15 cellular contexts compared by ENCODE assay signal in genomic region chr3:172148269-172148668, GRCh38.
DNase-seq lines count a peak whose midpoint lies in the region; ATAC-seq and TF ChIP-seq lines count a peak whose summit lies in the region.
"Had no signal": no experiment of that assay in that cellular context is flagged by ENCODE, and none has a peak within 500 bp of the region (broad histone marks: within the 10 kb centered on the region; RNA-seq: fewer than 3 reads in every experiment).

No MANE protein-coding gene starts in this region.

- POLR2A ChIA-PET in PC-9 (lab: Charles Lee; ENCODE audit: unreplicated experiment) = no interaction called here

- BruUV-seq in PC-9 (replicated peaks; lab: Mats Ljungman, UMichigan) = no TSS peak

- peaks cover 61% of the 10 kb centered on the region for H3K36me3 ChIP-seq in PC-9 (ENCODE audit: low read depth)
- H3K36me3 ChIP-seq in stomach = no peaks in the 10 kb centered on the region
- H3K36me3 ChIP-seq: gastroesophageal sphincter, upper lobe of right lung had no signal

- peaks cover 17% of the 10 kb centered on the region for H3K9me3 ChIP-seq in PC-9 (ENCODE audit: insufficient read depth, low read depth)
- H3K9me3 ChIP-seq in stomach = no peaks in the 10 kb centered on the region
- H3K9me3 ChIP-seq: gastroesophageal sphincter, upper lobe of right lung had no signal

- H3F3A ChIP-seq in PC-9 (ENCODE audit: insufficient read depth, low read depth) = peaks cover 89% of the 10 kb centered on the region

- WGBS in stomach, 5 donors = 70 to 88% (median 85%) methylated on average over 3 of the region's 3 CpGs

- H3K79me2 ChIP-seq in PC-9 (ENCODE audit: low read depth) = peaks cover 97% of the 10 kb centered on the region

- no peak overlapping the region for H3K4me3 Mint-ChIP-seq in activated T-cell treated with anti-CD3 and anti-CD28 coated beads, Interleukin-2, amount 50 U/mL, for 24 hours
- H3K4me3 Mint-ChIP-seq: activated naive CD8-positive, alpha-beta T cell had no signal

- intact Hi-C loops in PC-9 (cut with micrococcal nuclease; ENCODE audit: unreplicated experiment) (no loop called here), stomach (cut with DNase I; ENCODE audit: low total_unique reads) (no loop called here)

- no peak for TF ChIP-seq POLR2A in stomach (IDR thresholded peaks at IDR 0.05)

- no peak overlapping the region for H2AFZ ChIP-seq in PC-9

- H3K4me1 ChIP-seq in PC-9 (replicated peaks; ENCODE audit: insufficient read depth) (peaks cover 68% of the 10 kb centered on the region), stomach (peaks cover 19 to 82% (median 42%) of the 10 kb centered on the region in 4 donors)

- in situ Hi-C loops in G401 (cut with HindIII; ENCODE audit: low sequenced_read_pairs) = no loop called here

- peak overlapping the region; percentile 28 for H3K4me2 ChIP-seq in PC-9

- no peaks in the 10 kb centered on the region for H3K27me3 Mint-ChIP-seq in activated T-cell treated with anti-CD3 and anti-CD28 coated beads, Interleukin-2, amount 50 U/mL, for 24 hours
- H3K27me3 Mint-ChIP-seq: activated naive CD8-positive, alpha-beta T cell had no signal

- H3K9me2 ChIP-seq in PC-9 (ENCODE audit: insufficient read depth) = no peaks in the 10 kb centered on the region

- no peak for TF ChIP-seq CTCF in PC-9 (conservative IDR thresholded peaks at IDR 0.05)
- no peak for TF ChIP-seq CTCF in fibroblast of mammary gland (conservative IDR thresholded peaks at IDR 0.05; ENCODE audit: control insufficient read depth, insufficient read depth, low read depth, low read length)
- TF ChIP-seq CTCF in stomach (IDR thresholded peaks at IDR 0.05) = no peak

- H3K9me3 Mint-ChIP-seq in activated T-cell treated with anti-CD3 and anti-CD28 coated beads, Interleukin-2, amount 50 U/mL, for 24 hours = no peaks in the 10 kb centered on the region

- H3K27me3 ChIP-seq in PC-9 (ENCODE audit: insufficient read depth, low read depth) (no peaks in the 10 kb centered on the region), stomach (no peaks in the 10 kb centered on the region)
- H3K27me3 ChIP-seq: dorsolateral prefrontal cortex, gastroesophageal sphincter, upper lobe of right lung had no signal

- peaks cover 3% of the 10 kb centered on the region for H3K36me3 Mint-ChIP-seq in activated T-cell treated with anti-CD3 and anti-CD28 coated beads, Interleukin-2, amount 50 U/mL, for 24 hours (ENCODE audit: low read depth)

- H3K4me1 Mint-ChIP-seq in activated T-cell treated with anti-CD3 and anti-CD28 coated beads, Interleukin-2, amount 50 U/mL, for 24 hours (ENCODE audit: low read depth) = peaks cover 56% of the 10 kb centered on the region

- peak overlapping the region; percentile 1 for H3K27ac Mint-ChIP-seq in activated T-cell treated with anti-CD3 and anti-CD28 coated beads, Interleukin-2, amount 50 U/mL, for 24 hours
- H3K27ac Mint-ChIP-seq: activated naive CD8-positive, alpha-beta T cell had no signal

- peak overlapping the region; percentile 46 for H3K27ac ChIP-seq in PC-9
- H3K27ac ChIP-seq in stomach = peak overlapping the region in 3 of 5 donors; percentile 7 to 45 (median 10)
- H3K27ac ChIP-seq: dorsolateral prefrontal cortex, gastroesophageal sphincter, upper lobe of right lung had no signal

- no peak for TF ChIP-seq EP300 in stomach (IDR thresholded peaks at IDR 0.05)

- no peak for ATAC-seq in GM19035 (IDR thresholded peaks at IDR 0.05; ENCODE audit: unreplicated experiment)
- ATAC-seq: gastroesophageal sphincter, upper lobe of right lung had no signal

- H4K20me1 ChIP-seq in PC-9 (ENCODE audit: insufficient read depth) = peaks cover 10% of the 10 kb centered on the region; the same call in 1 of the 2 replicates

- H3K4me3 ChIP-seq in PC-9 (no peak overlapping the region), fibroblast of mammary gland (ENCODE audit: control insufficient read depth, low read depth, low read length) (no peak overlapping the region), stomach (no peak overlapping the region)
- H3K4me3 ChIP-seq: dorsolateral prefrontal cortex, gastroesophageal sphincter, upper lobe of right lung had no signal

- CTCF ChIA-PET in PC-9 (lab: Charles Lee) = no interaction called here

- DNase-seq in activated T-cell treated with anti-CD3 and anti-CD28 coated beads, Interleukin-2, amount 50 U/mL, for 24 hours = no peak
- no peak for DNase-seq in activated T-cell treated with anti-CD3 and anti-CD28 coated beads, Interleukin-2, amount 50 U/mL, for 1 hour
- DNase-seq in PC-9 = no peak
- peak; percentile 37 for DNase-seq in fibroblast of mammary gland (ENCODE audit: low read depth)
- no peak for DNase-seq in stomach
- no peak for DNase-seq in stimulated activated CD4-positive, alpha-beta T cell treated with anti-CD3 and anti-CD28 coated beads, Interleukin-2, amount 100 ng/mL, for 48 hours
- DNase-seq in G401 (ENCODE audit: low spot score) = no peak
- DNase-seq: dorsolateral prefrontal cortex; NCI-H187 treated with DMSO at 0.1 percent for 48 hours; NK-92 treated with Interleukin-12 subunit alpha and Interleukin-12 subunit beta, amount 100 ng/mL, for 24 hours; T1000; upper lobe of right lung had no signal
